Comparison of ENCODE assay signal across 10 cellular contexts in genomic region chr7:13908667-13909382, GRCh38.
A peak's percentile ranks its signal among the peaks of the same experiment; 100 is the strongest.
DNase-seq lines count a peak whose midpoint lies in the region; ATAC-seq, FAIRE-seq and TF ChIP-seq lines count a peak whose summit lies in the region.
"Had no signal": no experiment of that assay in that cellular context is flagged by ENCODE, and none has a peak within 500 bp of the region (broad histone marks: within the 10 kb centered on the region; RNA-seq: fewer than 3 reads in every experiment).

No MANE protein-coding gene starts in this region.

- TF ChIP-seq CTCF in suprapubic skin (IDR thresholded peaks at IDR 0.05): no peak

- H3K36me3 ChIP-seq in small intestine (ENCODE audit: control insufficient read depth in 2 of 2, insufficient read depth in 2 of 2, low read length in 2 of 2): no peaks in the 10 kb centered on the region
- no peaks in the 10 kb centered on the region for H3K36me3 ChIP-seq in effector memory CD4-positive, alpha-beta T cell (ENCODE audit: control insufficient read depth, insufficient read depth, low read length)
- H3K36me3 ChIP-seq in suprapubic skin: no peaks in the 10 kb centered on the region

- no peaks in the 10 kb centered on the region for H3K27me3 ChIP-seq in small intestine (ENCODE audit: control insufficient read depth in 2 of 2, insufficient read depth in 2 of 2, low read length in 2 of 2)
- no peaks in the 10 kb centered on the region for H3K27me3 ChIP-seq in effector memory CD4-positive, alpha-beta T cell (replicated peaks; ENCODE audit: control insufficient read depth, insufficient read depth, low read length, poor library complexity, severe bottlenecking)
- no peaks in the 10 kb centered on the region for H3K27me3 ChIP-seq in suprapubic skin

- H3K27ac ChIP-seq in small intestine (ENCODE audit: low read depth in 1 of 2, low read length in 1 of 2) (no peak overlapping the region), suprapubic skin (no peak overlapping the region)
- H3K27ac ChIP-seq in effector memory CD4-positive, alpha-beta T cell (ENCODE audit: insufficient read depth, low read length, poor library complexity, severe bottlenecking): no peak overlapping the region

- no peak for TF ChIP-seq EP300 in suprapubic skin (IDR thresholded peaks at IDR 0.05)

- POLR2A ChIA-PET in activated naive CD8-positive, alpha-beta T cell treated with anti-CD3 and anti-CD28 coated beads, Interleukin-2, amount 10 ng/mL, durations not matched to agents 7 days and 5 days (lab: Charles Lee): interaction anchor here (0.7 kb wide), 1 partner anchor 584 kb away, joined by 3 read pairs; no protein-coding TSS in a partner anchor

- peak overlapping the region; percentile 38 for H3K4me3 Mint-ChIP-seq in activated naive CD8-positive, alpha-beta T cell treated with anti-CD3 and anti-CD28 coated beads, Interleukin-2, amount 10 ng/mL, durations not matched to agents 7 days and 5 days

- FAIRE-seq in small intestine (lab: Jason Lieb, UNC): no peak

- peak; percentile 8 for DNase-seq in activated effector memory CD4-positive, alpha-beta T cell treated with Interleukin-2 at 50 U/mL for 16 hours
- no peak for DNase-seq in activated effector memory CD4-positive, alpha-beta T cell treated with anti-CD3 and anti-CD28 coated beads, Interleukin-2, amount 50 U/mL, for 16 hours
- peak; percentile 77 for DNase-seq in NCI-H2227 (lab: John Stamatoyannopoulos, UW; ENCODE audit: unreplicated experiment)
- no peak for DNase-seq in activated naive CD8-positive, alpha-beta T cell treated with anti-CD3 and anti-CD28 coated beads, Interleukin-2, amount 10 ng/mL, durations not matched to agents 7 days and 5 days
- DNase-seq in small intestine: peak; percentile 27
- no peak for DNase-seq in effector memory CD4-positive, alpha-beta T cell
- DNase-seq in suprapubic skin (ENCODE audit: low spot score in 2 of 2): no peak
- DNase-seq: activated T-cell treated with anti-CD3 and anti-CD28 coated beads for 4 hours, NCI-H1092 had no signal

- no peak overlapping the region for H3K4me3 ChIP-seq in small intestine (ENCODE audit: low read depth in 1 of 2, low read length in 2 of 2)
- no peak overlapping the region for H3K4me3 ChIP-seq in effector memory CD4-positive, alpha-beta T cell (ENCODE audit: insufficient read depth, low read depth, low read length, poor library complexity, severe bottlenecking)
- H3K4me3 ChIP-seq in suprapubic skin: no peak overlapping the region

- 71 to 82% (median 74%) methylated on average over 8 of the region's 8 CpGs for WGBS in small intestine, 3 donors
- 75% methylated on average over 8 of the region's 8 CpGs for WGBS in suprapubic skin

- no peaks in the 10 kb centered on the region for H3K27me3 Mint-ChIP-seq in activated naive CD8-positive, alpha-beta T cell treated with anti-CD3 and anti-CD28 coated beads, Interleukin-2, amount 10 ng/mL, durations not matched to agents 7 days and 5 days

- ATAC-seq in activated naive CD8-positive, alpha-beta T cell treated with anti-CD3 and anti-CD28 coated beads, Interleukin-2, amount 10 ng/mL, durations not matched to agents 7 days and 5 days (ENCODE audit: low read depth): peak; percentile 45
- no peak for ATAC-seq in GM21825 (IDR thresholded peaks at IDR 0.05; ENCODE audit: unreplicated experiment)

- no peak for TF ChIP-seq POLR2A in suprapubic skin (IDR thresholded peaks at IDR 0.05)

- H3K4me1 ChIP-seq in small intestine (ENCODE audit: control insufficient read depth in 2 of 2, insufficient read depth in 1 of 2, low read depth in 1 of 2, low read length in 1 of 2) (no peaks in the 10 kb centered on the region), suprapubic skin (no peaks in the 10 kb centered on the region)
- peaks cover 11% of the 10 kb centered on the region for H3K4me1 ChIP-seq in effector memory CD4-positive, alpha-beta T cell (ENCODE audit: control insufficient read depth, insufficient read depth, low read length, poor library complexity, severe bottlenecking)

- peaks cover 3% of the 10 kb centered on the region for H3K9me3 Mint-ChIP-seq in activated naive CD8-positive, alpha-beta T cell treated with anti-CD3 and anti-CD28 coated beads, Interleukin-2, amount 10 ng/mL, durations not matched to agents 7 days and 5 days

- peak overlapping the region; percentile 77 for H3K27ac Mint-ChIP-seq in activated naive CD8-positive, alpha-beta T cell treated with anti-CD3 and anti-CD28 coated beads, Interleukin-2, amount 10 ng/mL, durations not matched to agents 7 days and 5 days

- H3K36me3 Mint-ChIP-seq in activated naive CD8-positive, alpha-beta T cell treated with anti-CD3 and anti-CD28 coated beads, Interleukin-2, amount 10 ng/mL, durations not matched to agents 7 days and 5 days: no peaks in the 10 kb centered on the region

- peaks cover 22% of the 10 kb centered on the region for H3K4me1 Mint-ChIP-seq in activated naive CD8-positive, alpha-beta T cell treated with anti-CD3 and anti-CD28 coated beads, Interleukin-2, amount 10 ng/mL, durations not matched to agents 7 days and 5 days

- no peaks in the 10 kb centered on the region for H3K9me3 ChIP-seq in small intestine (ENCODE audit: control insufficient read depth, low read depth)
- H3K9me3 ChIP-seq in effector memory CD4-positive, alpha-beta T cell (ENCODE audit: control insufficient read depth, low read length): no peaks in the 10 kb centered on the region
- H3K9me3 ChIP-seq in suprapubic skin: no peaks in the 10 kb centered on the region

Comparison
In these comparisons a context has a peak if more than half of its experiments do, and no peak if none do; other contexts are left out.
1. DNase-seq: peak in activated effector memory CD4-positive, alpha-beta T cell treated with Interleukin-2 at 50 U/mL for 16 hours (single experiment), NCI-H2227 (single experiment) and small intestine (single experiment); none in activated effector memory CD4-positive, alpha-beta T cell treated with anti-CD3 and anti-CD28 coated beads, Interleukin-2, amount 50 U/mL, for 16 hours (single experiment), activated naive CD8-positive, alpha-beta T cell treated with anti-CD3 and anti-CD28 coated beads, Interleukin-2, amount 10 ng/mL, durations not matched to agents 7 days and 5 days (single experiment), effector memory CD4-positive, alpha-beta T cell (0 of 3) and suprapubic skin (0 of 2).